Comparison of ENCODE assay signal across 8 cellular contexts in the genomic region with DNA sequence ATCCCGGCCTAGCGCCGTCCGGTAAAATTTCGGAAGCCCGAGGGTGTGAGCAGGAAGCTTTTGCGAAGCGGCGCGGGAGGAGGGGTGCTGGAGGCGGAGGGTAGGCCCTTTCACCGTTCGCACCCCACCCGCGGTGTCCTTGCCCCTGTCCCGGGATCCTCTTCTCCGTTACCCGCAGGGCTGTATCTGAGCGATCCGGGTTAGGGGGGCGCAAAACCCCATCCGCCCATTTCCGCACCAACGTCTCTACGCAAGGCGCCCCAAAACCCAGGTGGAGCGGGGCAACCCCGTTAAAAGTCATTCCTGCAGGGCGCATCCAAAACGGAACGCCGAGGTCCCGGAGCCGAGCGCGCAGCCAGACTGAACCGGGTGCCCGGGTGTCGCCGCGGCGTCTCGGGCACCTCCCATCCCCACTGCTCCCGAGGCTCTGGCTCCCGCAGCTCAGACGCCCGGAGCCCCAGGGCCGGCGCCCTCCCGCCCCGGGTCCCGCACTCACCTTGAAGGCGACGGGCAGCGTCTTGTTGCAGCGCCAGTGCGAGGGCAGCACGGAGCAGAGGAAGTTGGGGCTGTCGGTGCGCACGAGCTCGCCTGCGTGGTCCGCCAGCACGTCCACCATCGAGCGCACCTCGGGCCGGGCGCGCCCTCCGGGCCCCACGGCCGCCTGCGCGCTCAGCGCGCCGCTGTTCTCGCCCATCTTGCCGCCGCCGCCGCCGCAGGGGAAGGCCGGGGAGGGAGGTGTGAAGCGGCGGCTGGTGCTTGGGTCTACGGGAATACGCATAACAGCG. TPM values are rescaled to one million over a fixed set of nuclear protein-coding genes. Genes with fewer than 3 reads are reported as not detected.
A peak's percentile ranks its signal among the peaks of the same experiment; 100 is the strongest.
DNase-seq lines count a peak whose midpoint lies in the region; ATAC-seq, FAIRE-seq and TF ChIP-seq lines count a peak whose summit lies in the region.

No MANE protein-coding gene starts in this region.

- peaks cover 48 to 69% (median 66%) of the 10 kb centered on the region in 3 donors for H3K27me3 Mint-ChIP-seq in immature natural killer cell (ENCODE audit: low read depth in 3 of 3)
- H3K27me3 Mint-ChIP-seq in stimulated activated memory B cell treated with anti-CD40 and anti-IgM and Interleukin-4, amounts not matched to agents 10 μg/mL and 1 μg/mL and 100 μg/mL, for 72 hours = no peaks in the 10 kb centered on the region

- H3K4me1 ChIP-seq in NT2/D1 (ENCODE audit: insufficient read depth, insufficient read length) = peaks cover 32% of the 10 kb centered on the region

- peaks cover 38 to 47% (median 44%) of the 10 kb centered on the region in 3 donors for H3K36me3 Mint-ChIP-seq in immature natural killer cell
- H3K36me3 Mint-ChIP-seq in stimulated activated memory B cell treated with anti-CD40 and anti-IgM and Interleukin-4, amounts not matched to agents 10 μg/mL and 1 μg/mL and 100 μg/mL, for 72 hours = peaks cover 44% of the 10 kb centered on the region

- H3K27ac Mint-ChIP-seq in immature natural killer cell = peak overlapping the region; percentile 98 to 100 (median 100)
- H3K27ac Mint-ChIP-seq in stimulated activated memory B cell treated with anti-CD40 and anti-IgM and Interleukin-4, amounts not matched to agents 10 μg/mL and 1 μg/mL and 100 μg/mL, for 72 hours = peak overlapping the region; percentile 98

- H3K27me3 ChIP-seq in NT2/D1 (ENCODE audit: insufficient read depth, insufficient read length) = peaks cover 64% of the 10 kb centered on the region

- TF ChIP-seq CTCF in GM10266 (IDR thresholded peaks at IDR 0.05; ENCODE audit: control insufficient read depth, insufficient read depth, low read depth, missing control alignments) = no peak

- H3K4me1 Mint-ChIP-seq in immature natural killer cell = peaks cover 50 to 55% of the 10 kb centered on the region in 2 donors
- H3K4me1 Mint-ChIP-seq in stimulated activated memory B cell treated with anti-CD40 and anti-IgM and Interleukin-4, amounts not matched to agents 10 μg/mL and 1 μg/mL and 100 μg/mL, for 72 hours = peaks cover 75% of the 10 kb centered on the region

- peaks cover 28% of the 10 kb centered on the region for H3K36me3 ChIP-seq in NT2/D1 (ENCODE audit: insufficient read depth, insufficient read length, low read length)

- H3K9me3 ChIP-seq in NT2/D1 (ENCODE audit: insufficient read depth, low read length) = no peaks in the 10 kb centered on the region

- peaks cover 0 to 2% (median 0%) of the 10 kb centered on the region in 6 donors for H3K9me3 Mint-ChIP-seq in immature natural killer cell
- no peaks in the 10 kb centered on the region for H3K9me3 Mint-ChIP-seq in stimulated activated memory B cell treated with anti-CD40 and anti-IgM and Interleukin-4, amounts not matched to agents 10 μg/mL and 1 μg/mL and 100 μg/mL, for 72 hours

- H3K4me3 Mint-ChIP-seq in immature natural killer cell = peak overlapping the region; percentile 91 to 99 (median 93)
- peak overlapping the region; percentile 99 for H3K4me3 Mint-ChIP-seq in stimulated activated memory B cell treated with anti-CD40 and anti-IgM and Interleukin-4, amounts not matched to agents 10 μg/mL and 1 μg/mL and 100 μg/mL, for 72 hours

- peak; percentile 57 for DNase-seq in GM10266 (ENCODE audit: extremely low spot score)
- no peak for DNase-seq in NT2/D1 (ENCODE audit: low read depth, low spot score)
- DNase-seq in activated gamma-delta T cell (lab: John Stamatoyannopoulos, UW) = peak; percentile 57
- DNase-seq in immature natural killer cell = peak; percentile 74 to 84 (median 77)
- DNase-seq in urothelium cell line (ENCODE audit: low spot score) = no peak
- no peak for DNase-seq in putamen (ENCODE audit: low spot score)

- H3K4me3 ChIP-seq in NT2/D1 (ENCODE audit: insufficient read length, low read depth) = peak overlapping the region; percentile 75

- no peak for FAIRE-seq in urothelium cell line (lab: Jason Lieb, UNC)

- peak; percentile 4 for ATAC-seq in HG02571 (IDR thresholded peaks at IDR 0.05; ENCODE audit: unreplicated experiment)
- ATAC-seq in stimulated activated memory B cell treated with anti-CD40 and anti-IgM and Interleukin-4, amounts not matched to agents 10 μg/mL and 1 μg/mL and 100 μg/mL, for 72 hours = peak; percentile 38

- H3K9ac ChIP-seq in NT2/D1 (ENCODE audit: insufficient read length, low read depth) = peak overlapping the region; percentile 86

RNA-seq across cellular contexts. Expression of a gene that starts 0.8 kb away (rescaled TPM):
- polyA plus RNA-seq in immature natural killer cell = 100 to 1,000 TPM in 1 of 3 donors, 10 to 100 TPM in 2; 83.7 to 132 (median 93.2) TPM

Comparison
In these comparisons a context has a peak if more than half of its experiments do, and no peak if none do; other contexts are left out.
1. DNase-seq: peak in GM10266 (single experiment), activated gamma-delta T cell (single experiment) and immature natural killer cell (3 of 3); none in NT2/D1 (single experiment), urothelium cell line (single experiment) and putamen (single experiment).